Comparison of ENCODE assay signal across 14 cellular contexts in the genomic region with DNA sequence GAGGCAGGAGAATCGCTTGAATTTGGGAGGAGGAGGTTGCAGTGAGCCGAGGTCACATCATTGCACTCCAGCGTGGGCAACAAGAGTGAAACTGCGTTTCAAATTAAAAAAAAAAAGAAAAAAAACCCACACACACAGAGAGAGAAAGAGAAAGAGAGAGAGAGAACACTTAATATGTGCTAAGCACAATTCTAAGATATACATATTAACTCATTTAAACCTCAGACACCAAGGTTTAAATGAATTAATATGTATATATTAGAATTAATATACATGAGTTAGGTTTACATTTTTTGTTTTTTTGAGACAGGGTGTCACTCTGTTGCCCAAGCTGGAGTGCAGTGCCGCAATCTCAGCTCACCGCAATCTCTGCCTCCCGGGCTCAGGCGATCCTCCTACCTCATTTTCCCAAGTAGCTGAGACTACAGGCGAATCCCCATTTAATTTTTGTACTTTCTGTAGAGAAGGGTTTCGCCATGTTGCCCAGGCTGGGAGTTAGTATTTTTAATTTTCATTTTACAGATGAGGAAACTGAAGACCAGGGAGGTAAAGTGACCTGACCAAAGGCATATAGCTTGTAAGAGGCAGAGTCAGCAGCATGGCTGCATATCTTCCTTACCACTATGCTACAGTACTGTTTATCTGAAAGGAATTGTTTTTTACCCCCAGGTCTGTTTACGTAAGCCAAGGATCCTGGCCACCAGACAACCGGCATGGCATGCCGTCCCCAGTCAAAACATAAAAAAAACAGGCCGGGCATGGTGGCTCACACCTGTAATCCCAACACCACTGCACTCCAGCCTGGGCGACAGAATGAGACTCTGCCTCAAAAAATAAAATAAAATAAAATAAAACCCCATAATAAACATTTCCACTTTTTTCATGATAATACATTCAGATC. TPM values are rescaled to one million over a fixed set of nuclear protein-coding genes. Genes with fewer than 3 reads are reported as not detected.
A peak's percentile ranks its signal among the peaks of the same experiment; 100 is the strongest.
DNase-seq lines count a peak whose midpoint lies in the region; ATAC-seq and TF ChIP-seq lines count a peak whose summit lies in the region.
"Had no signal": no experiment of that assay in that cellular context is flagged by ENCODE, and none has a peak within 500 bp of the region (broad histone marks: within the 10 kb centered on the region; RNA-seq: fewer than 3 reads in every experiment).

No MANE protein-coding gene starts in this region.

- peak in 1 of 5 donors; percentile 7 for DNase-seq in CD8-positive, alpha-beta memory T cell
- DNase-seq in HFFc6: no peak
- no peak for DNase-seq in activated naive CD8-positive, alpha-beta T cell treated with anti-CD3 and anti-CD28 coated beads, Interleukin-2, amount 10 ng/mL, durations not matched to agents 7 days and 5 days
- DNase-seq in natural killer cell: no peak
- DNase-seq in NCI-H1930 (lab: John Stamatoyannopoulos, UW): no peak
- no peak for DNase-seq in NCI-H345 treated with DMSO at 0.1 percent for 48 hours (lab: John Stamatoyannopoulos, UW; ENCODE audit: unreplicated experiment)
- DNase-seq: head of caudate nucleus, NCI-H1105 treated with DMSO at 0.1 percent for 48 hours, NCI-H510A, nucleus accumbens had no signal

- peaks cover 29 to 44% (median 33%) of the 10 kb centered on the region in 3 donors for H3K4me1 Mint-ChIP-seq in CD8-positive, alpha-beta memory T cell
- H3K4me1 Mint-ChIP-seq in HFFc6 (ENCODE audit: low read depth) (peaks cover 9% of the 10 kb centered on the region; the same call in 1 of the 2 replicates), natural killer cell (peaks cover 21 to 43% of the 10 kb centered on the region in 2 donors)
- H3K4me1 Mint-ChIP-seq in activated naive CD8-positive, alpha-beta T cell treated with anti-CD3 and anti-CD28 coated beads, Interleukin-2, amount 10 ng/mL, durations not matched to agents 7 days and 5 days: peaks cover 24% of the 10 kb centered on the region

- peak overlapping the region in 5 of 7 donors; percentile 49 to 91 (median 62) for H3K4me3 Mint-ChIP-seq in CD8-positive, alpha-beta memory T cell
- H3K4me3 Mint-ChIP-seq in HFFc6 (peak overlapping the region; percentile 99), natural killer cell (peak overlapping the region; percentile 55)
- no peak overlapping the region for H3K4me3 Mint-ChIP-seq in activated naive CD8-positive, alpha-beta T cell treated with anti-CD3 and anti-CD28 coated beads, Interleukin-2, amount 10 ng/mL, durations not matched to agents 7 days and 5 days

- no peak for ATAC-seq in activated naive CD8-positive, alpha-beta T cell treated with anti-CD3 and anti-CD28 coated beads, Interleukin-2, amount 10 ng/mL, durations not matched to agents 7 days and 5 days (ENCODE audit: low read depth)
- ATAC-seq in natural killer cell (no peak), HG02759 (IDR thresholded peaks at IDR 0.05; ENCODE audit: unreplicated experiment) (no peak)
- ATAC-seq: left lobe of liver had no signal

- no peaks in the 10 kb centered on the region for H3K36me3 ChIP-seq in CD8-positive, alpha-beta memory T cell (ENCODE audit: insufficient read depth, low read length)

- H3K27me3 Mint-ChIP-seq in CD8-positive, alpha-beta memory T cell: peaks cover 10 to 13% of the 10 kb centered on the region in 2 donors
- peaks cover 23% of the 10 kb centered on the region for H3K27me3 Mint-ChIP-seq in HFFc6 (ENCODE audit: insufficient read depth)
- H3K27me3 Mint-ChIP-seq in activated naive CD8-positive, alpha-beta T cell treated with anti-CD3 and anti-CD28 coated beads, Interleukin-2, amount 10 ng/mL, durations not matched to agents 7 days and 5 days: peaks cover 24% of the 10 kb centered on the region
- peaks cover 16 to 21% of the 10 kb centered on the region in 2 donors for H3K27me3 Mint-ChIP-seq in natural killer cell (ENCODE audit: low read depth in 2 of 2)

- H3K4me3 ChIP-seq in CD8-positive, alpha-beta memory T cell (ENCODE audit: low read length): no peak overlapping the region

- POLR2A ChIA-PET in CD8-positive, alpha-beta memory T cell (lab: Charles Lee): interaction anchor here (0.6 kb wide), 2 partner anchors 22 to 853 kb away, joined by 3 to 5 read pairs; no protein-coding TSS in a partner anchor
- POLR2A ChIA-PET in activated naive CD8-positive, alpha-beta T cell treated with anti-CD3 and anti-CD28 coated beads, Interleukin-2, amount 10 ng/mL, durations not matched to agents 7 days and 5 days (lab: Charles Lee): interaction anchor here (1.7 kb wide), 1 partner anchor 26 kb away, joined by 4 read pairs; a partner anchor contains a TSS

- no peak for TF ChIP-seq CTCF in HFFc6 (IDR thresholded peaks at IDR 0.05)
- no peak for TF ChIP-seq CTCF in natural killer cell (IDR thresholded peaks at IDR 0.05)

- CTCF ChIA-PET in CD8-positive, alpha-beta memory T cell (lab: Charles Lee): interaction anchor here (1.1 kb wide), 1 partner anchor 62 kb away, joined by 3 read pairs; no protein-coding TSS in a partner anchor

- H3K27me3 ChIP-seq in CD8-positive, alpha-beta memory T cell (ENCODE audit: insufficient read depth, low read length, poor library complexity, severe bottlenecking): peaks cover 4% of the 10 kb centered on the region

- no peaks in the 10 kb centered on the region for H3K9me3 ChIP-seq in CD8-positive, alpha-beta memory T cell (ENCODE audit: low read length)

- peaks cover 16% of the 10 kb centered on the region for H3K4me1 ChIP-seq in CD8-positive, alpha-beta memory T cell (ENCODE audit: insufficient read depth, low read length)

- intact Hi-C loops in natural killer cell (cut with micrococcal nuclease): loop anchor here (10.0 kb wide), 2 partner anchors 86 to 404 kb away; no protein-coding TSS in a partner anchor

- peak overlapping the region in 5 of 8 donors; percentile 13 to 85 (median 66) for H3K27ac Mint-ChIP-seq in CD8-positive, alpha-beta memory T cell
- H3K27ac Mint-ChIP-seq in HFFc6 (no peak overlapping the region; the same call in 1 of the 2 replicates), natural killer cell (peak overlapping the region; percentile 34 to 67)
- peak overlapping the region; percentile 42 for H3K27ac Mint-ChIP-seq in activated naive CD8-positive, alpha-beta T cell treated with anti-CD3 and anti-CD28 coated beads, Interleukin-2, amount 10 ng/mL, durations not matched to agents 7 days and 5 days

- peaks cover 0 to 40% (median 4%) of the 10 kb centered on the region in 3 donors for H3K36me3 Mint-ChIP-seq in CD8-positive, alpha-beta memory T cell
- H3K36me3 Mint-ChIP-seq in HFFc6 (ENCODE audit: low read depth) (peaks cover 23% of the 10 kb centered on the region), natural killer cell (no peaks in the 10 kb centered on the region)
- peaks cover 7% of the 10 kb centered on the region for H3K36me3 Mint-ChIP-seq in activated naive CD8-positive, alpha-beta T cell treated with anti-CD3 and anti-CD28 coated beads, Interleukin-2, amount 10 ng/mL, durations not matched to agents 7 days and 5 days

- H3K9me3 Mint-ChIP-seq in CD8-positive, alpha-beta memory T cell: no peaks in the 10 kb centered on the region
- H3K9me3 Mint-ChIP-seq in HFFc6 (no peaks in the 10 kb centered on the region), natural killer cell (no peaks in the 10 kb centered on the region)
- no peaks in the 10 kb centered on the region for H3K9me3 Mint-ChIP-seq in activated naive CD8-positive, alpha-beta T cell treated with anti-CD3 and anti-CD28 coated beads, Interleukin-2, amount 10 ng/mL, durations not matched to agents 7 days and 5 days

- H3K27ac ChIP-seq in CD8-positive, alpha-beta memory T cell (ENCODE audit: low read depth, low read length): no peak overlapping the region

RNA-seq across cellular contexts. Expression of a gene that starts 2.3 kb away (rescaled TPM):
- 100 to 1,000 TPM; 116 to 119 TPM for total RNA-seq in CD8-positive, alpha-beta memory T cell
- 17.5 TPM for polyA plus RNA-seq in CD8-positive, alpha-beta memory T cell
- total RNA-seq in HFFc6 (2021; fragmentation: NEBNext Ultra II Directional; extraction: Animal tissue kit (Norgen Biotek cat#: 25700)): 10 to 100 TPM; 59.6 to 74.8 (median 66.0) TPM
- total RNA-seq in activated naive CD8-positive, alpha-beta T cell treated with anti-CD3 and anti-CD28 coated beads, Interleukin-2, amount 10 ng/mL, durations not matched to agents 7 days and 5 days: 100 to 1,000 TPM; 100 to 113 TPM
- 10 to 100 TPM; 86.4 to 94.8 (median 86.7) TPM for total RNA-seq in natural killer cell

RNA-seq across cellular contexts. Expression of a gene that starts 3.5 kb away (rescaled TPM):
- under 1 TPM; 0.59 to 0.62 TPM for total RNA-seq in CD8-positive, alpha-beta memory T cell
- polyA plus RNA-seq in CD8-positive, alpha-beta memory T cell: not detected
- total RNA-seq in HFFc6 (2021; fragmentation: NEBNext Ultra II Directional; extraction: Animal tissue kit (Norgen Biotek cat#: 25700)): not detected
- total RNA-seq in activated naive CD8-positive, alpha-beta T cell treated with anti-CD3 and anti-CD28 coated beads, Interleukin-2, amount 10 ng/mL, durations not matched to agents 7 days and 5 days: not detected
- total RNA-seq in natural killer cell: not detected
- total RNA-seq: cardiac septum had no signal

RNA-seq across cellular contexts. Expression of a gene that starts 25.3 kb away (rescaled TPM):
- 10 to 100 TPM; 17.9 to 18.6 TPM for total RNA-seq in CD8-positive, alpha-beta memory T cell
- 8.5 TPM for polyA plus RNA-seq in CD8-positive, alpha-beta memory T cell
- total RNA-seq in HFFc6 (2021; fragmentation: NEBNext Ultra II Directional; extraction: Animal tissue kit (Norgen Biotek cat#: 25700)): 10 to 100 TPM; 19.3 to 25.0 (median 21.8) TPM
- 10 to 100 TPM; 20.9 to 23.9 TPM for total RNA-seq in activated naive CD8-positive, alpha-beta T cell treated with anti-CD3 and anti-CD28 coated beads, Interleukin-2, amount 10 ng/mL, durations not matched to agents 7 days and 5 days
- total RNA-seq in natural killer cell: 10 to 100 TPM; 16.1 to 20.3 (median 19.6) TPM

RNA-seq across cellular contexts. Expression of a gene that starts 41.8 kb away (rescaled TPM):
- total RNA-seq in CD8-positive, alpha-beta memory T cell: 1 to 10 TPM; 4.9 to 5.8 TPM
- 0.46 TPM for polyA plus RNA-seq in CD8-positive, alpha-beta memory T cell
- 10 to 100 TPM; 10.2 to 11.2 (median 10.5) TPM for total RNA-seq in HFFc6 (2021; fragmentation: NEBNext Ultra II Directional; extraction: Animal tissue kit (Norgen Biotek cat#: 25700))
- 10 to 100 TPM; 12.0 to 12.5 TPM for total RNA-seq in activated naive CD8-positive, alpha-beta T cell treated with anti-CD3 and anti-CD28 coated beads, Interleukin-2, amount 10 ng/mL, durations not matched to agents 7 days and 5 days
- total RNA-seq in natural killer cell: 1 to 10 TPM; 7.0 to 8.4 (median 7.2) TPM

RNA-seq across cellular contexts. Expression of a gene that starts 45.5 kb away (rescaled TPM):
- under 1 TPM; 0.16 to 0.22 TPM for total RNA-seq in CD8-positive, alpha-beta memory T cell
- not detected for polyA plus RNA-seq in CD8-positive, alpha-beta memory T cell
- under 1 TPM in 1 of 6 experiments, not detected in 5; 0.07 TPM for total RNA-seq in HFFc6 (2021; fragmentation: NEBNext Ultra II Directional; extraction: Animal tissue kit (Norgen Biotek cat#: 25700))
- total RNA-seq in activated naive CD8-positive, alpha-beta T cell treated with anti-CD3 and anti-CD28 coated beads, Interleukin-2, amount 10 ng/mL, durations not matched to agents 7 days and 5 days: under 1 TPM; 0.30 to 0.40 TPM
- under 1 TPM; 0.18 to 0.63 (median 0.31) TPM for total RNA-seq in natural killer cell
- total RNA-seq: epithelial cell of proximal tubule, left lobe of liver had no signal
